In the genomic region with DNA sequence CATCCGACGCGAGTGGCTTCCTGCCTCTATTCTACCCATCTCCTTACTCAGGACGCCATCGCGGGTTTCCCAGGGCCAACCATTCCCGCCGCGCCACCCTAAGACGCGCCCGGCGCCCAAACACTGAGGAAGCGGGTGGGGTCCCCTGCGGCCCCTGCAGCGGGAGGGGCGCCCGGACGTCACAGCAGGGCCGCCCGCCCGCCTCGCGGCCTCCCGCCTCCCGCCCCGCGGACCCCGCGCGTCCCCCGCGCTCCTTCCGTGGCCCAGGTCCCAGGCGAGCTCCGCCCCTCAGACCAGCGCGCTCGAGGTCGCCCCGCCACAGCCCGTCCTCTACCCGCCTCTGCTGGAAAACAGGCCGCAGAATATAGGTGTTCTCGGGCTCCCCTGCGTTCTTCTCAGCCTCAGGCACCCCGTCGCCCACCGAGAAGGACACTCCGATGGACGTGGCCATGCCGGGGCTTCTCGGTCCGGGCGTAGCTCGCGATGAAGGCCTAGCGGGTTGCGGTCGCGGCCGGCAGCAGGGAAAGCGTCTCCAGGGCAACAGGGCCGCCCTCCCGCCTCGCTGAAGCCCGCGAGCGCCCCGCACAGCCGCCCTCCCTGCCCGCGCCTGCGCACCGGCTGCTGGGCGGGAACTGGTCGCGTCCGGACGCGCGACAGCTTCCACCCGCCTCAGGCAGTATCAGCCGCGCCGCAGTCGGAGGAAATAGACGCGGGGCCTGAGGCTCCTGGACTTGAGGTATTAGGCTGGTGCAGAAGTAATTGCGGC, we compare ENCODE assay signal across 8 cellular contexts. TPM values are rescaled to one million over a fixed set of nuclear protein-coding genes. Genes with fewer than 3 reads are reported as not detected.
DNase-seq lines count a peak whose midpoint lies in the region; ATAC-seq, FAIRE-seq and TF ChIP-seq lines count a peak whose summit lies in the region.

A gene (minus strand): TSS at position 539 of the 766 bp plus-strand sequence. CDS start 88 bp downstream, at position 451.

- H3K79me2 ChIP-seq in H1 (ENCODE audit: control insufficient read depth in 1 of 2, insufficient read depth in 2 of 2, low read length in 2 of 2): no peaks in the 10 kb centered on the region

- no peak within 1 kb of the TSS for H2BK12ac ChIP-seq in H1 (ENCODE audit: low read depth, low read length)

- H3K4me3 ChIP-seq in H1 (ENCODE audit: extremely low read depth in 1 of 4, insufficient read depth in 2 of 4, low read depth in 3 of 4, low read length in 4 of 4) (peak within 1 kb of the TSS; percentile 55 to 98 (median 91)), mesodermal cell (ENCODE audit: extremely low read depth, insufficient read depth, low read length, poor library complexity, severe bottlenecking) (peak within 1 kb of the TSS; percentile 70)

- H3K9ac ChIP-seq in H1 (replicated peaks in 1 of 4; ENCODE audit: extremely low read depth in 1 of 4, low read depth in 3 of 4, low read length in 3 of 4): peak within 1 kb of the TSS; percentile 60 to 92 (median 80)

- no peak within 1 kb of the TSS for H2BK20ac ChIP-seq in H1 (ENCODE audit: low read length)

- H2AFZ ChIP-seq in H1 (ENCODE audit: low read length): peak within 1 kb of the TSS; percentile 98; the same call in 1 of the 2 replicates

- FAIRE-seq in H1 (lab: Jason Lieb, UNC): no peak

- H3K27me3 ChIP-seq in H1 (replicated peaks in 1 of 4; ENCODE audit: control insufficient read depth in 3 of 4, extremely low read depth in 1 of 4, insufficient read depth in 3 of 4, low read length in 3 of 4): no peaks in the 10 kb centered on the region

- H2BK120ac ChIP-seq in H1 (replicated peaks; ENCODE audit: low read depth, low read length): peak within 1 kb of the TSS; percentile 28

- H3K4me2 ChIP-seq in H1 (ENCODE audit: insufficient read depth in 1 of 2, low read depth in 2 of 2, low read length in 2 of 2): peak within 1 kb of the TSS; percentile 20 to 78

- 1% methylated on average over 40 of the region's 90 CpGs; no CpG with 5 or more reads in 1 of the 2 experiments for WGBS in H1 (ENCODE audit: extremely low coverage in 1 of 2, insufficient coverage in 1 of 2, insufficient read length in 1 of 2, insufficient replicate concordance in 2 of 2, low coverage in 1 of 2, low lambda C conversion rate in 2 of 2, missing lambda C conversion rate in 1 of 2), 2 experiments
- WGBS in mesodermal cell (ENCODE audit: insufficient coverage in 2 of 2), 2 experiments: 0% methylated on average over 48 to 87 of the region's 90 CpGs

- ATAC-seq in GM19468 (IDR thresholded peaks at IDR 0.05; ENCODE audit: extremely low read depth, unreplicated experiment): peak; percentile 78

- H3K36me3 ChIP-seq in H1 (ENCODE audit: control insufficient read depth in 2 of 4, insufficient read depth in 4 of 4, low read length in 3 of 4) (peaks cover 0 to 3% (median 0%) of the 10 kb centered on the region in 4 experiments; a peak in 2 of 8 replicates), mesodermal cell (ENCODE audit: control insufficient read depth, insufficient read depth, low read length) (peaks cover 16% of the 10 kb centered on the region)

- no peak within 1 kb of the TSS; the same call in 1 of the 2 replicates for H2BK5ac ChIP-seq in H1 (ENCODE audit: low read depth, low read length)

- no peak within 1 kb of the TSS for H2AK5ac ChIP-seq in H1 (ENCODE audit: low read depth, low read length)

- TF ChIP-seq RAD21 in H1 (IDR thresholded peaks at IDR 0.05 in 1 of 2, conservative IDR thresholded peaks at IDR 0.05 in 1 of 2; ENCODE audit: low read depth in 2 of 2, low read length in 2 of 2): 0 out of 4 replicates have a peak, but pooled peaks of 1 of the 2 experiments have one; percentile 11

- peak within 1 kb of the TSS; percentile 75 for H3K27ac ChIP-seq in H1 (ENCODE audit: low read depth, low read length)
- H3K27ac ChIP-seq in mesodermal cell (ENCODE audit: low read depth, low read length, severe bottlenecking): peak within 1 kb of the TSS; percentile 94

- H2BK15ac ChIP-seq in H1 (ENCODE audit: low read length): no peak within 1 kb of the TSS

- peak; percentile 90 for DNase-seq in COLO668 (lab: John Stamatoyannopoulos, UW; ENCODE audit: unreplicated experiment)
- DNase-seq in HT-29 (ENCODE audit: low spot score): peak; percentile 91
- peak; percentile 85 for DNase-seq in NK-92 treated with Interleukin-12 subunit alpha and Interleukin-12 subunit beta, amount 100 ng/mL, for 24 hours (lab: John Stamatoyannopoulos, UW)
- peak; percentile 69 to 79 (median 75) for DNase-seq in activated CD8-positive, alpha-beta memory T cell treated with anti-CD3 and anti-CD28 coated beads for 48 hours (ENCODE audit: low read depth in 2 of 3, low spot score in 2 of 3)
- DNase-seq in H1 (ENCODE audit: low read depth in 1 of 2, low spot score in 2 of 2): peak; percentile 43 to 89
- DNase-seq in stimulated activated CD8-positive, alpha-beta memory T cell treated with anti-CD3 and anti-CD28 coated beads, Interleukin-15, amount 100 ng/mL, for 24 hours (ENCODE audit: low read depth): peak; percentile 76

- peak within 1 kb of the TSS; percentile 95 for H4K8ac ChIP-seq in H1 (ENCODE audit: extremely low read depth, insufficient read depth, low read length)

- H3K56ac ChIP-seq in H1 (replicated peaks; ENCODE audit: insufficient read length, low read depth, low read length): peak within 1 kb of the TSS; percentile 82

- H3K79me1 ChIP-seq in H1 (ENCODE audit: low read depth, low read length): no peaks in the 10 kb centered on the region

- peak within 1 kb of the TSS; percentile 85 for H4K91ac ChIP-seq in H1 (replicated peaks; ENCODE audit: insufficient read length, low read length)

- peak within 1 kb of the TSS; percentile 90 for H3K18ac ChIP-seq in H1 (ENCODE audit: extremely low read depth, low read length)

- H3K23me2 ChIP-seq in H1 (ENCODE audit: low read depth, low read length): peaks cover 4% of the 10 kb centered on the region; the same call in 1 of the 2 replicates

- no peaks in the 10 kb centered on the region for H4K20me1 ChIP-seq in H1 (replicated peaks in 1 of 2; ENCODE audit: control insufficient read depth in 1 of 2, insufficient read depth in 2 of 2, low read length in 2 of 2)

- no peak within 1 kb of the TSS for H3K23ac ChIP-seq in H1 (ENCODE audit: insufficient read length)

- peak within 1 kb of the TSS; percentile 98 for H4K5ac ChIP-seq in H1 (ENCODE audit: insufficient read length, low read depth, low read length)

- no peak within 1 kb of the TSS for H3K14ac ChIP-seq in H1 (ENCODE audit: insufficient read length)

- peak within 1 kb of the TSS; percentile 94 for H3K4ac ChIP-seq in H1 (replicated peaks; ENCODE audit: insufficient read length, low read depth, low read length)

- POLR2A ChIA-PET in H1 (lab: Charles Lee; ENCODE audit: partially characterized antibody): interaction anchor here (0.7 to 2.2 kb wide), 12 partner anchors 9 to 114 kb away, joined by 3 to 10 read pairs (median 3); a partner anchor contains a TSS

- peak in 1 of 2 experiments; percentile 58; a peak in 1 of 3 replicates for TF ChIP-seq POLR2A in H1 (IDR thresholded peaks at IDR 0.05; ENCODE audit: control extremely low read depth in 1 of 2, low read depth in 2 of 2, low read length in 2 of 2)

- CTCF ChIA-PET in H1 (lab: Charles Lee; ENCODE audit: partially characterized antibody): interaction anchor here (0.9 to 1.1 kb wide), 2 partner anchors 14 to 19 kb away, joined by 4 read pairs; no protein-coding TSS in a partner anchor

- H3K9me3 ChIP-seq in H1 (ENCODE audit: insufficient read depth in 2 of 2, low read depth in 1 of 2, low read length in 1 of 2): no peaks in the 10 kb centered on the region
- H3K9me3 ChIP-seq in mesodermal cell (ENCODE audit: control insufficient read depth, low read length): no peaks in the 10 kb centered on the region

- no peaks in the 10 kb centered on the region for H3K4me1 ChIP-seq in H1 (replicated peaks in 1 of 4; ENCODE audit: control insufficient read depth in 3 of 4, insufficient read depth in 4 of 4, low read length in 3 of 4)
- peaks cover 4% of the 10 kb centered on the region for H3K4me1 ChIP-seq in mesodermal cell (ENCODE audit: control insufficient read depth, insufficient read depth, low read length, poor library complexity, severe bottlenecking)

- TF ChIP-seq CTCF in H1 (IDR thresholded peaks at IDR 0.05; ENCODE audit: control extremely low read depth in 1 of 3, insufficient read depth in 1 of 3, low read depth in 1 of 3, low read length in 3 of 3): no peak

- no peak for TF ChIP-seq EP300 in H1 (IDR thresholded peaks at IDR 0.05; ENCODE audit: borderline replicate concordance in 1 of 2, low read depth in 2 of 2, low read length in 2 of 2)

TF ChIP-seq in H1, 55 proteins besides CTCF, POLR2A, EP300 and RAD21 (continues in another document):
- no peak for TF ChIP-seq SAP30 (IDR thresholded peaks at IDR 0.05; ENCODE audit: insufficient read depth, insufficient replicate concordance, low read length)
- TF ChIP-seq, protein P1, sequence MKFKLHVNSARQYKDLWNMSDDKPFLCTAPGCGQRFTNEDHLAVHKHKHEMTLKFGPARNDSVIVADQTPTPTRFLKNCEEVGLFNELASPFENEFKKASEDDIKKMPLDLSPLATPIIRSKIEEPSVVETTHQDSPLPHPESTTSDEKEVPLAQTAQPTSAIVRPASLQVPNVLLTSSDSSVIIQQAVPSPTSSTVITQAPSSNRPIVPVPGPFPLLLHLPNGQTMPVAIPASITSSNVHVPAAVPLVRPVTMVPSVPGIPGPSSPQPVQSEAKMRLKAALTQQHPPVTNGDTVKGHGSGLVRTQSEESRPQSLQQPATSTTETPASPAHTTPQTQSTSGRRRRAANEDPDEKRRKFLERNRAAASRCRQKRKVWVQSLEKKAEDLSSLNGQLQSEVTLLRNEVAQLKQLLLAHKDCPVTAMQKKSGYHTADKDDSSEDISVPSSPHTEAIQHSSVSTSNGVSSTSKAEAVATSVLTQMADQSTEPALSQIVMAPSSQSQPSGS (IDR thresholded peaks at IDR 0.05; ENCODE audit: low read length): no peak
- no peak for TF ChIP-seq FOSL1 (IDR thresholded peaks at IDR 0.05; ENCODE audit: insufficient read depth, low read depth, low read length)
- TF ChIP-seq EZH2 (IDR thresholded peaks at IDR 0.05; ENCODE audit: low read depth, low read length, severe bottlenecking): no peak
- no peak for TF ChIP-seq POU5F1 (IDR thresholded peaks at IDR 0.05; ENCODE audit: low read depth, low read length)
- no peak for TF ChIP-seq SP1 (IDR thresholded peaks at IDR 0.05; ENCODE audit: low read depth, low read length)
- no peak for TF ChIP-seq SUZ12 (IDR thresholded peaks at IDR 0.05; ENCODE audit: low read length)

RNA-seq across cellular contexts. Expression of the gene that starts here (rescaled TPM):
- total RNA-seq in HT-29 (2014; rRNA removed; shearing (Covaris generic)): 11.1 and 15.5 TPM in 2 replicates
- 9.7 and 10.9 TPM in 2 replicates for total RNA-seq in H1 (2021; fragmentation: NEBNext Ultra II Directional; extraction: Animal tissue kit (Norgen Biotek cat#: 25700))
- 15.6 and 22.2 TPM in 2 replicates for polyA plus RNA-seq in H1 (2011; rRNA removed)
- polyA plus RNA-seq in H1 (2011; cell fraction: cytosol; rRNA removed): 19.8 TPM
- polyA plus RNA-seq in H1 (2011; cell fraction: nucleus; rRNA removed): 9.1 TPM
- 17.7 to 27.4 TPM (median 20.9 TPM) in 4 replicates for polyA plus RNA-seq in H1 (2012, experiment 1 of 2)
- polyA plus RNA-seq in H1 (2012, experiment 2 of 2): 40.6 TPM
- polyA plus RNA-seq in H1 (2013, experiment 1 of 2): 21.7 TPM
- 25.4 TPM for polyA plus RNA-seq in H1 (2013, experiment 2 of 2)
- 0.76 and 2.9 TPM in 2 replicates for polyA minus RNA-seq in H1 (2011; rRNA and poly(A)+ RNA removed)
- 2.7 TPM for polyA minus RNA-seq in H1 (2011; cell fraction: cytosol; rRNA and poly(A)+ RNA removed)
- 2.7 TPM for polyA minus RNA-seq in H1 (2011; cell fraction: nucleus; rRNA and poly(A)+ RNA removed)
- 40.5 TPM for polyA plus RNA-seq in mesodermal cell (2013, experiment 1 of 2)
- polyA plus RNA-seq in mesodermal cell (2013, experiment 2 of 2): 41.5 TPM

Comparison
In these comparisons a context has a peak if more than half of its experiments do, and no peak if none do; other contexts are left out.
1. Peak in every context shown above with its lines: DNase-seq, ATAC-seq, H3K4me3 ChIP-seq and H3K27ac ChIP-seq.